In genomic region chr22:27408068-27408467, GRCh38 we compare ENCODE assay signal across 23 cellular contexts.
"Had no signal": no experiment of that assay in that cellular context is flagged by ENCODE, and none has a peak within 500 bp of the region (broad histone marks: within the 10 kb centered on the region; RNA-seq: fewer than 3 reads in every experiment).

No MANE protein-coding gene starts in this region.

- H3K27me3 ChIP-seq: ovary, right atrium auricular region, sigmoid colon, testis had no signal

- H3K4me3 ChIP-seq: esophagus muscularis mucosa, gastroesophageal sphincter, left ventricle myocardium inferior, lower lobe of right lung, ovary, right atrium auricular region, sigmoid colon, skin epidermis, testis, tibial nerve had no signal

- ATAC-seq: effector memory CD8-positive, alpha-beta T cell; gastroesophageal sphincter; left cardiac atrium; lower lobe of right lung; stimulated activated naive B cell treated with anti-CD40 and anti-IgM and Interleukin-4, amounts not matched to agents 10 μg/mL and 1 μg/mL and 100 μg/mL, for 72 hours; stimulated activated naive CD8-positive, alpha-beta T cell treated with anti-CD3 and anti-CD28 coated beads, Interleukin-15, amount 100 ng/mL, for 72 hours had no signal

- H3K27ac Mint-ChIP-seq: effector memory CD8-positive, alpha-beta T cell; memory B cell; nephron progenitor cell; stimulated activated naive B cell treated with anti-CD40 and anti-IgM and Interleukin-4, amounts not matched to agents 10 μg/mL and 1 μg/mL and 100 μg/mL, for 72 hours; stimulated activated naive CD8-positive, alpha-beta T cell treated with anti-CD3 and anti-CD28 coated beads, Interleukin-15, amount 100 ng/mL, for 72 hours had no signal

- H3K4me3 Mint-ChIP-seq: effector memory CD8-positive, alpha-beta T cell; memory B cell; nephron progenitor cell; stimulated activated naive B cell treated with anti-CD40 and anti-IgM and Interleukin-4, amounts not matched to agents 10 μg/mL and 1 μg/mL and 100 μg/mL, for 72 hours; stimulated activated naive CD8-positive, alpha-beta T cell treated with anti-CD3 and anti-CD28 coated beads, Interleukin-15, amount 100 ng/mL, for 72 hours had no signal

- H3K9me3 ChIP-seq: lower lobe of right lung, ovary, sigmoid colon, testis had no signal

- H3K36me3 ChIP-seq: esophagus muscularis mucosa, gastroesophageal sphincter, left ventricle myocardium inferior, lower lobe of right lung, ovary, right atrium auricular region, sigmoid colon, tibial nerve had no signal

- H3K4me1 Mint-ChIP-seq: immature natural killer cell; memory B cell; stimulated activated naive B cell treated with anti-CD40 and anti-IgM and Interleukin-4, amounts not matched to agents 10 μg/mL and 1 μg/mL and 100 μg/mL, for 72 hours; stimulated activated naive CD8-positive, alpha-beta T cell treated with anti-CD3 and anti-CD28 coated beads, Interleukin-15, amount 100 ng/mL, for 72 hours had no signal

- H3K9me3 Mint-ChIP-seq: immature natural killer cell, nephron progenitor cell had no signal

- DNase-seq: effector memory CD8-positive, alpha-beta T cell; glutamatergic neuron; immature natural killer cell; kidney; left cardiac atrium; left ventricle myocardium inferior; lower lobe of right lung; midbrain; nephron progenitor cell; ovary; sigmoid colon; stimulated activated CD4-positive, alpha-beta T cell treated with anti-CD3 and anti-CD28 coated beads, Interleukin-2, amount 100 ng/mL, for 24 hours; stimulated activated CD4-positive, alpha-beta T cell treated with anti-CD3 and anti-CD28 coated beads, Interleukin-4, amount 100 ng/mL, for 4 hours; stimulated activated naive B cell treated with anti-CD40 and anti-IgM and Interleukin-4, amounts not matched to agents 10 μg/mL and 1 μg/mL and 100 μg/mL, for 72 hours; stimulated activated naive CD8-positive, alpha-beta T cell treated with anti-CD3 and anti-CD28 coated beads, Interleukin-15, amount 100 ng/mL, for 72 hours; testis had no signal

- H3K4me1 ChIP-seq: gastroesophageal sphincter, left ventricle myocardium inferior, lower lobe of right lung, right atrium auricular region, sigmoid colon, testis, tibial nerve had no signal

- H3K36me3 Mint-ChIP-seq: memory B cell; stimulated activated naive B cell treated with anti-CD40 and anti-IgM and Interleukin-4, amounts not matched to agents 10 μg/mL and 1 μg/mL and 100 μg/mL, for 72 hours had no signal

- H3K27ac ChIP-seq: epithelial cell of prostate, esophagus muscularis mucosa, gastroesophageal sphincter, left ventricle myocardium inferior, lower lobe of right lung, ovary, right atrium auricular region, sigmoid colon, skin epidermis, testis, tibial nerve had no signal
